Comparison of ENCODE assay signal across 1 cellular context in the genomic region with DNA sequence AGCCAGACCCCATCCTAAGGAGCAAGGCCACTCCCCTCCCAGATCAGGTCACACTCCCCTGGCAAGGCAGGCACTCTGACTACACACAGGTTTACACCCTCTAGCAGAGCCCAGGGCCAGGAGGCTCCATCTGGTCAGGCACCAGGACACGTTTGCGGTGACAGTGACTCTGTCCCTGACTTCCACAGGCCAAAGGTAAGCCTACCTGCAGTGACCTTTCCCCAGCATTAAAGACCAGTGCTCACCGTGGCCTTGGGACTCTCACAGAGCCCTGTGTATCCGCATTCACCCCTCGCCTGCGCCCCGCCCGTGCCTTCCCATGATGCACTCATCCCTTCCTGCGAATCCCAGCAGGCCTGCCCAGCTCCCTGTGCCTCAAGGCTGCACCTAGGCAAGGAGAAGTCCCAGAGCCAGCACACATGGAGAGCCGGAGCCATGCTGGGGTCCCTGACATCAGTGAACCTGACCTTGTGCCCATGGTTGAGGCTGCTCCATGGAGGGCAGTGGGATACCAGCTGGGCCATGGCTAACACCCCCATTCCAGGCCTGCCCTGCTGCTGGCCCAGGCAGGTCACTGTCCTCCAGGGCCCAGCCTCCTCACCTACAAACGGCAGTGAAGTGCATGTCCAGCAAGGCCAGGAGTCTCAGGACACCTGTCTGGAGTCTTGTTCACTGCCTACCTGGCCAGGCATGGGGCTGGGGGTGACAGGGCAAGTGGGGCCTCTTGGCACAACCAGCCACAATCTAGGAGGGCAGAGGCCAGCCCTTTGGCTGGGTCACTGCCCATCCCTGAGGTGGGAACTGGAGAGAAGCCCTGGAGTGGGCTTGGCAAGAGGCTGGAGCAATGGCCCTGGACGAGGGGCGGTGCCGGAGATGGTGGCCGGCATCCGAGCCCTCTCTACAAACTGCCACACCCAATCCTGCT.
TF ChIP-seq lines count a peak whose summit lies in the region.

No MANE protein-coding gene starts in this region.

TF ChIP-seq in HepG2, 621 proteins besides CTCF, POLR2A, EP300 and RAD21 (continued from another document and continues in another):
- no peak for TF ChIP-seq KLF12 (CRISPR knock-in tag; IDR thresholded peaks at IDR 0.05; ENCODE audit: borderline replicate concordance)
- TF ChIP-seq ZNF343 (CRISPR knock-in tag; IDR thresholded peaks at IDR 0.05) = no peak
- TF ChIP-seq SNAPC2 (CRISPR knock-in tag; IDR thresholded peaks at IDR 0.05) = no peak
- TF ChIP-seq ERF (CRISPR knock-in tag; IDR thresholded peaks at IDR 0.05) = 0 out of 2 replicates have a peak, but pooled peaks have one; percentile 28
- TF ChIP-seq SOX13 (IDR thresholded peaks at IDR 0.05) = no peak
- no peak; a peak in 1 of 4 replicates for TF ChIP-seq SOX13 (CRISPR knock-in tag; conservative IDR thresholded peaks at IDR 0.05 in 1 of 2, IDR thresholded peaks at IDR 0.05 in 1 of 2)
- peak; percentile 87 for TF ChIP-seq NFKB2 (CRISPR knock-in tag; IDR thresholded peaks at IDR 0.05; ENCODE audit: borderline replicate concordance)
- no peak for TF ChIP-seq DPF2 (CRISPR knock-in tag; IDR thresholded peaks at IDR 0.05; ENCODE audit: borderline replicate concordance, low read depth)
- no peak for TF ChIP-seq HHEX (CRISPR knock-in tag; IDR thresholded peaks at IDR 0.05)
- no peak for TF ChIP-seq ZNF577 (CRISPR knock-in tag; IDR thresholded peaks at IDR 0.05; ENCODE audit: borderline replicate concordance, low read depth)
- TF ChIP-seq ZFP36 (IDR thresholded peaks at IDR 0.05; ENCODE audit: borderline replicate concordance, low read depth, low read length, partially characterized antibody) = no peak
- peak; percentile 72; the same call in 1 of the 2 replicates for TF ChIP-seq HDAC2 (CRISPR knock-in tag; IDR thresholded peaks at IDR 0.05)
- TF ChIP-seq ZNF780A (CRISPR knock-in tag; IDR thresholded peaks at IDR 0.05) = no peak
- TF ChIP-seq, protein P1, sequence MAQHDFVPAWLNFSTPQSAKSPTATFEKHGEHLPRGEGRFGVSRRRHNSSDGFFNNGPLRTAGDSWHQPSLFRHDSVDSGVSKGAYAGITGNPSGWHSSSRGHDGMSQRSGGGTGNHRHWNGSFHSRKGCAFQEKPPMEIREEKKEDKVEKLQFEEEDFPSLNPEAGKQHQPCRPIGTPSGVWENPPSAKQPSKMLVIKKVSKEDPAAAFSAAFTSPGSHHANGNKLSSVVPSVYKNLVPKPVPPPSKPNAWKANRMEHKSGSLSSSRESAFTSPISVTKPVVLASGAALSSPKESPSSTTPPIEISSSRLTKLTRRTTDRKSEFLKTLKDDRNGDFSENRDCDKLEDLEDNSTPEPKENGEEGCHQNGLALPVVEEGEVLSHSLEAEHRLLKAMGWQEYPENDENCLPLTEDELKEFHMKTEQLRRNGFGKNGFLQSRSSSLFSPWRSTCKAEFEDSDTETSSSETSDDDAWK (CRISPR knock-in tag; IDR thresholded peaks at IDR 0.05) = no peak
- TF ChIP-seq MED13 (CRISPR knock-in tag; IDR thresholded peaks at IDR 0.05) = 0 out of 2 replicates have a peak, but pooled peaks have one; percentile 22
- TF ChIP-seq, protein P2, sequence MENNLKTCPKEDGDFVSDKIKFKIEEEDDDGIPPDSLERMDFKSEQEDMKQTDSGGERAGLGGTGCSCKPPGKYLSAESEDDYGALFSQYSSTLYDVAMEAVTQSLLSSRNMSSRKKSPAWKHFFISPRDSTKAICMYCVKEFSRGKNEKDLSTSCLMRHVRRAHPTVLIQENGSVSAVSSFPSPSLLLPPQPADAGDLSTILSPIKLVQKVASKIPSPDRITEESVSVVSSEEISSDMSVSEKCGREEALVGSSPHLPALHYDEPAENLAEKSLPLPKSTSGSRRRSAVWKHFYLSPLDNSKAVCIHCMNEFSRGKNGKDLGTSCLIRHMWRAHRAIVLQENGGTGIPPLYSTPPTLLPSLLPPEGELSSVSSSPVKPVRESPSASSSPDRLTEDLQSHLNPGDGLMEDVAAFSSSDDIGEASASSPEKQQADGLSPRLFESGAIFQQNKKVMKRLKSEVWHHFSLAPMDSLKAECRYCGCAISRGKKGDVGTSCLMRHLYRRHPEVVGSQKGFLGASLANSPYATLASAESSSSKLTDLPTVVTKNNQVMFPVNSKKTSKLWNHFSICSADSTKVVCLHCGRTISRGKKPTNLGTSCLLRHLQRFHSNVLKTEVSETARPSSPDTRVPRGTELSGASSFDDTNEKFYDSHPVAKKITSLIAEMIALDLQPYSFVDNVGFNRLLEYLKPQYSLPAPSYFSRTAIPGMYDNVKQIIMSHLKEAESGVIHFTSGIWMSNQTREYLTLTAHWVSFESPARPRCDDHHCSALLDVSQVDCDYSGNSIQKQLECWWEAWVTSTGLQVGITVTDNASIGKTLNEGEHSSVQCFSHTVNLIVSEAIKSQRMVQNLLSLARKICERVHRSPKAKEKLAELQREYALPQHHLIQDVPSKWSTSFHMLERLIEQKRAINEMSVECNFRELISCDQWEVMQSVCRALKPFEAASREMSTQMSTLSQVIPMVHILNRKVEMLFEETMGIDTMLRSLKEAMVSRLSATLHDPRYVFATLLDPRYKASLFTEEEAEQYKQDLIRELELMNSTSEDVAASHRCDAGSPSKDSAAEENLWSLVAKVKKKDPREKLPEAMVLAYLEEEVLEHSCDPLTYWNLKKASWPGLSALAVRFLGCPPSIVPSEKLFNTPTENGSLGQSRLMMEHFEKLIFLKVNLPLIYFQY (CRISPR knock-in tag; IDR thresholded peaks at IDR 0.05; ENCODE audit: borderline replicate concordance) = no peak
- peak; percentile 65; the same call in 1 of the 2 replicates for TF ChIP-seq DMAP1 (CRISPR knock-in tag; IDR thresholded peaks at IDR 0.05)
- TF ChIP-seq ZNF253 (CRISPR knock-in tag; IDR thresholded peaks at IDR 0.05; ENCODE audit: borderline replicate concordance) = no peak
- no peak for TF ChIP-seq ZNF713 (CRISPR knock-in tag; IDR thresholded peaks at IDR 0.05)
- TF ChIP-seq NONO (IDR thresholded peaks at IDR 0.05) = no peak
- TF ChIP-seq NONO (CRISPR knock-in tag; conservative IDR thresholded peaks at IDR 0.05) = peak; percentile 46; the same call in 1 of the 2 replicates
- TF ChIP-seq GATAD1 (CRISPR knock-in tag; IDR thresholded peaks at IDR 0.05) = peak; percentile 73
- TF ChIP-seq, protein P3, sequence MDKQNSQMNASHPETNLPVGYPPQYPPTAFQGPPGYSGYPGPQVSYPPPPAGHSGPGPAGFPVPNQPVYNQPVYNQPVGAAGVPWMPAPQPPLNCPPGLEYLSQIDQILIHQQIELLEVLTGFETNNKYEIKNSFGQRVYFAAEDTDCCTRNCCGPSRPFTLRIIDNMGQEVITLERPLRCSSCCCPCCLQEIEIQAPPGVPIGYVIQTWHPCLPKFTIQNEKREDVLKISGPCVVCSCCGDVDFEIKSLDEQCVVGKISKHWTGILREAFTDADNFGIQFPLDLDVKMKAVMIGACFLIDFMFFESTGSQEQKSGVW (CRISPR knock-in tag; IDR thresholded peaks at IDR 0.05; ENCODE audit: borderline replicate concordance) = no peak
- TF ChIP-seq SMAD9 (CRISPR knock-in tag; IDR thresholded peaks at IDR 0.05) = no peak
- TF ChIP-seq, protein P4, sequence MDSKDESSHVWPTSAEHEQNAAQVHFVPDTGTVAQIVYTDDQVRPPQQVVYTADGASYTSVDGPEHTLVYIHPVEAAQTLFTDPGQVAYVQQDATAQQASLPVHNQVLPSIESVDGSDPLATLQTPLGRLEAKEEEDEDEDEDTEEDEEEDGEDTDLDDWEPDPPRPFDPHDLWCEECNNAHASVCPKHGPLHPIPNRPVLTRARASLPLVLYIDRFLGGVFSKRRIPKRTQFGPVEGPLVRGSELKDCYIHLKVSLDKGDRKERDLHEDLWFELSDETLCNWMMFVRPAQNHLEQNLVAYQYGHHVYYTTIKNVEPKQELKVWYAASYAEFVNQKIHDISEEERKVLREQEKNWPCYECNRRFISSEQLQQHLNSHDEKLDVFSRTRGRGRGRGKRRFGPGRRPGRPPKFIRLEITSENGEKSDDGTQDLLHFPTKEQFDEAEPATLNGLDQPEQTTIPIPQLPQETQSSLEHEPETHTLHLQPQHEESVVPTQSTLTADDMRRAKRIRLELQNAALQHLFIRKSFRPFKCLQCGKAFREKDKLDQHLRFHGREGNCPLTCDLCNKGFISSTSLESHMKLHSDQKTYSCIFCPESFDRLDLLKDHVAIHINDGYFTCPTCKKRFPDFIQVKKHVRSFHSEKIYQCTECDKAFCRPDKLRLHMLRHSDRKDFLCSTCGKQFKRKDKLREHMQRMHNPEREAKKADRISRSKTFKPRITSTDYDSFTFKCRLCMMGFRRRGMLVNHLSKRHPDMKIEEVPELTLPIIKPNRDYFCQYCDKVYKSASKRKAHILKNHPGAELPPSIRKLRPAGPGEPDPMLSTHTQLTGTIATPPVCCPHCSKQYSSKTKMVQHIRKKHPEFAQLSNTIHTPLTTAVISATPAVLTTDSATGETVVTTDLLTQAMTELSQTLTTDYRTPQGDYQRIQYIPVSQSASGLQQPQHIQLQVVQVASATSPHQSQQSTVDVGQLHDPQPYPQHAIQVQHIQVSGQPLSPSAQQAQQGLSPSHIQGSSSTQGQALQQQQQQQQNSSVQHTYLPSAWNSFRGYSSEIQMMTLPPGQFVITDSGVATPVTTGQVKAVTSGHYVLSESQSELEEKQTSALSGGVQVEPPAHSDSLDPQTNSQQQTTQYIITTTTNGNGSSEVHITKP (CRISPR knock-in tag; IDR thresholded peaks at IDR 0.05; ENCODE audit: low read depth) = no peak
- no peak for TF ChIP-seq FLYWCH1 (CRISPR knock-in tag; IDR thresholded peaks at IDR 0.05)
- no peak for TF ChIP-seq TGIF2 (CRISPR knock-in tag; IDR thresholded peaks at IDR 0.05)
- peak; percentile 30; the same call in 1 of the 2 replicates for TF ChIP-seq FOXK1 (CRISPR knock-in tag; IDR thresholded peaks at IDR 0.05; ENCODE audit: borderline replicate concordance, low read depth)
- TF ChIP-seq, protein P5, sequence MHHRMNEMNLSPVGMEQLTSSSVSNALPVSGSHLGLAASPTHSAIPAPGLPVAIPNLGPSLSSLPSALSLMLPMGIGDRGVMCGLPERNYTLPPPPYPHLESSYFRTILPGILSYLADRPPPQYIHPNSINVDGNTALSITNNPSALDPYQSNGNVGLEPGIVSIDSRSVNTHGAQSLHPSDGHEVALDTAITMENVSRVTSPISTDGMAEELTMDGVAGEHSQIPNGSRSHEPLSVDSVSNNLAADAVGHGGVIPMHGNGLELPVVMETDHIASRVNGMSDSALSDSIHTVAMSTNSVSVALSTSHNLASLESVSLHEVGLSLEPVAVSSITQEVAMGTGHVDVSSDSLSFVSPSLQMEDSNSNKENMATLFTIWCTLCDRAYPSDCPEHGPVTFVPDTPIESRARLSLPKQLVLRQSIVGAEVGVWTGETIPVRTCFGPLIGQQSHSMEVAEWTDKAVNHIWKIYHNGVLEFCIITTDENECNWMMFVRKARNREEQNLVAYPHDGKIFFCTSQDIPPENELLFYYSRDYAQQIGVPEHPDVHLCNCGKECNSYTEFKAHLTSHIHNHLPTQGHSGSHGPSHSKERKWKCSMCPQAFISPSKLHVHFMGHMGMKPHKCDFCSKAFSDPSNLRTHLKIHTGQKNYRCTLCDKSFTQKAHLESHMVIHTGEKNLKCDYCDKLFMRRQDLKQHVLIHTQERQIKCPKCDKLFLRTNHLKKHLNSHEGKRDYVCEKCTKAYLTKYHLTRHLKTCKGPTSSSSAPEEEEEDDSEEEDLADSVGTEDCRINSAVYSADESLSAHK (CRISPR knock-in tag; IDR thresholded peaks at IDR 0.05; ENCODE audit: borderline replicate concordance) = no peak
- TF ChIP-seq RCOR2 (CRISPR knock-in tag; IDR thresholded peaks at IDR 0.05) = peak; percentile 42; the same call in 1 of the 2 replicates
- no peak for TF ChIP-seq MXI1 (IDR thresholded peaks at IDR 0.05; ENCODE audit: borderline replicate concordance, low read depth, low read length)
- TF ChIP-seq, protein P6, sequence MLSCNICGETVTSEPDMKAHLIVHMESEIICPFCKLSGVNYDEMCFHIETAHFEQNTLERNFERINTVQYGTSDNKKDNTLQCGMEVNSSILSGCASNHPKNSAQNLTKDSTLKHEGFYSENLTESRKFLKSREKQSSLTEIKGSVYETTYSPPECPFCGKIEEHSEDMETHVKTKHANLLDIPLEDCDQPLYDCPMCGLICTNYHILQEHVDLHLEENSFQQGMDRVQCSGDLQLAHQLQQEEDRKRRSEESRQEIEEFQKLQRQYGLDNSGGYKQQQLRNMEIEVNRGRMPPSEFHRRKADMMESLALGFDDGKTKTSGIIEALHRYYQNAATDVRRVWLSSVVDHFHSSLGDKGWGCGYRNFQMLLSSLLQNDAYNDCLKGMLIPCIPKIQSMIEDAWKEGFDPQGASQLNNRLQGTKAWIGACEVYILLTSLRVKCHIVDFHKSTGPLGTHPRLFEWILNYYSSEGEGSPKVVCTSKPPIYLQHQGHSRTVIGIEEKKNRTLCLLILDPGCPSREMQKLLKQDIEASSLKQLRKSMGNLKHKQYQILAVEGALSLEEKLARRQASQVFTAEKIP (CRISPR knock-in tag; IDR thresholded peaks at IDR 0.05; ENCODE audit: borderline replicate concordance) = no peak
- TF ChIP-seq, protein P7, sequence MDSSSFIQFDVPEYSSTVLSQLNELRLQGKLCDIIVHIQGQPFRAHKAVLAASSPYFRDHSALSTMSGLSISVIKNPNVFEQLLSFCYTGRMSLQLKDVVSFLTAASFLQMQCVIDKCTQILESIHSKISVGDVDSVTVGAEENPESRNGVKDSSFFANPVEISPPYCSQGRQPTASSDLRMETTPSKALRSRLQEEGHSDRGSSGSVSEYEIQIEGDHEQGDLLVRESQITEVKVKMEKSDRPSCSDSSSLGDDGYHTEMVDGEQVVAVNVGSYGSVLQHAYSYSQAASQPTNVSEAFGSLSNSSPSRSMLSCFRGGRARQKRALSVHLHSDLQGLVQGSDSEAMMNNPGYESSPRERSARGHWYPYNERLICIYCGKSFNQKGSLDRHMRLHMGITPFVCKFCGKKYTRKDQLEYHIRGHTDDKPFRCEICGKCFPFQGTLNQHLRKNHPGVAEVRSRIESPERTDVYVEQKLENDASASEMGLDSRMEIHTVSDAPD (CRISPR knock-in tag; IDR thresholded peaks at IDR 0.05) = peak; percentile 83; the same call in 1 of the 2 replicates
- TF ChIP-seq, protein P8, sequence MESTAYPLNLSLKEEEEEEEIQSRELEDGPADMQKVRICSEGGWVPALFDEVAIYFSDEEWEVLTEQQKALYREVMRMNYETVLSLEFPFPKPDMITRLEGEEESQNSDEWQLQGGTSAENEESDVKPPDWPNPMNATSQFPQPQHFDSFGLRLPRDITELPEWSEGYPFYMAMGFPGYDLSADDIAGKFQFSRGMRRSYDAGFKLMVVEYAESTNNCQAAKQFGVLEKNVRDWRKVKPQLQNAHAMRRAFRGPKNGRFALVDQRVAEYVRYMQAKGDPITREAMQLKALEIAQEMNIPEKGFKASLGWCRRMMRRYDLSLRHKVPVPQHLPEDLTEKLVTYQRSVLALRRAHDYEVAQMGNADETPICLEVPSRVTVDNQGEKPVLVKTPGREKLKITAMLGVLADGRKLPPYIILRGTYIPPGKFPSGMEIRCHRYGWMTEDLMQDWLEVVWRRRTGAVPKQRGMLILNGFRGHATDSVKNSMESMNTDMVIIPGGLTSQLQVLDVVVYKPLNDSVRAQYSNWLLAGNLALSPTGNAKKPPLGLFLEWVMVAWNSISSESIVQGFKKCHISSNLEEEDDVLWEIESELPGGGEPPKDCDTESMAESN (CRISPR knock-in tag; conservative IDR thresholded peaks at IDR 0.05) = peak; percentile 64
- TF ChIP-seq, protein P9, sequence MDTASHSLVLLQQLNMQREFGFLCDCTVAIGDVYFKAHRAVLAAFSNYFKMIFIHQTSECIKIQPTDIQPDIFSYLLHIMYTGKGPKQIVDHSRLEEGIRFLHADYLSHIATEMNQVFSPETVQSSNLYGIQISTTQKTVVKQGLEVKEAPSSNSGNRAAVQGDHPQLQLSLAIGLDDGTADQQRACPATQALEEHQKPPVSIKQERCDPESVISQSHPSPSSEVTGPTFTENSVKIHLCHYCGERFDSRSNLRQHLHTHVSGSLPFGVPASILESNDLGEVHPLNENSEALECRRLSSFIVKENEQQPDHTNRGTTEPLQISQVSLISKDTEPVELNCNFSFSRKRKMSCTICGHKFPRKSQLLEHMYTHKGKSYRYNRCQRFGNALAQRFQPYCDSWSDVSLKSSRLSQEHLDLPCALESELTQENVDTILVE (CRISPR knock-in tag; IDR thresholded peaks at IDR 0.05) = no peak; the same call in 1 of the 2 replicates
